ENCODE assay signal across 8 cellular contexts in genomic region chr7:73718438-73718881, GRCh38. TPM values are rescaled to one million over a fixed set of nuclear protein-coding genes. Genes with fewer than 3 reads are reported as not detected.
A peak's percentile ranks its signal among the peaks of the same experiment; 100 is the strongest.
DNase-seq lines count a peak whose midpoint lies in the region; ATAC-seq and TF ChIP-seq lines count a peak whose summit lies in the region.

No MANE protein-coding gene starts in this region.

- H3K4me3 Mint-ChIP-seq in activated naive CD4-positive, alpha-beta T cell treated with anti-CD3 and anti-CD28 coated beads, Interleukin-2, amount 50 U/mL, for 24 hours = peak overlapping the region; percentile 91
- H3K4me3 Mint-ChIP-seq in type B pancreatic cell = peak overlapping the region; percentile 80

- no peaks in the 10 kb centered on the region for H3K36me3 ChIP-seq in cardiac muscle cell
- no peaks in the 10 kb centered on the region for H3K36me3 ChIP-seq in right lobe of liver

- H3K9me3 ChIP-seq in cardiac muscle cell (ENCODE audit: low read depth) = no peaks in the 10 kb centered on the region
- no peaks in the 10 kb centered on the region for H3K9me3 ChIP-seq in right lobe of liver

- TF ChIP-seq CTCF in cardiac muscle cell (IDR thresholded peaks at IDR 0.05; ENCODE audit: low read depth, low read length) (no peak), right lobe of liver (IDR thresholded peaks at IDR 0.05) (no peak), type B pancreatic cell (conservative IDR thresholded peaks at IDR 0.05) (no peak)

- TF ChIP-seq POLR2A in right lobe of liver (IDR thresholded peaks at IDR 0.05) = no peak

- ATAC-seq in left cardiac atrium (no peak), right lobe of liver (no peak), GM18520 (IDR thresholded peaks at IDR 0.05; ENCODE audit: unreplicated experiment) (no peak)

- H3K27ac Mint-ChIP-seq in activated naive CD4-positive, alpha-beta T cell treated with anti-CD3 and anti-CD28 coated beads, Interleukin-2, amount 50 U/mL, for 24 hours = no peak overlapping the region
- no peak overlapping the region for H3K27ac Mint-ChIP-seq in type B pancreatic cell

- 37% methylated on average over 4 of the region's 9 CpGs for WGBS in right lobe of liver (ENCODE audit: insufficient coverage, low coverage, low lambda C conversion rate, missing lambda C conversion rate)

- H3K27me3 ChIP-seq in cardiac muscle cell (peaks cover 7% of the 10 kb centered on the region), right lobe of liver (no peaks in the 10 kb centered on the region)

- H3K27ac ChIP-seq in cardiac muscle cell = no peak overlapping the region
- H3K27ac ChIP-seq in right lobe of liver = no peak overlapping the region

- peaks cover 2% of the 10 kb centered on the region for H3K36me3 Mint-ChIP-seq in activated naive CD4-positive, alpha-beta T cell treated with anti-CD3 and anti-CD28 coated beads, Interleukin-2, amount 50 U/mL, for 24 hours
- H3K36me3 Mint-ChIP-seq in type B pancreatic cell = no peaks in the 10 kb centered on the region

- no peaks in the 10 kb centered on the region for H3K9me3 Mint-ChIP-seq in activated naive CD4-positive, alpha-beta T cell treated with anti-CD3 and anti-CD28 coated beads, Interleukin-2, amount 50 U/mL, for 24 hours
- no peaks in the 10 kb centered on the region for H3K9me3 Mint-ChIP-seq in type B pancreatic cell

- peak overlapping the region; percentile 99 for H3K4me3 ChIP-seq in cardiac muscle cell
- peak overlapping the region; percentile 71 to 90 (median 73) for H3K4me3 ChIP-seq in right lobe of liver

- H3K4me1 ChIP-seq in cardiac muscle cell (ENCODE audit: low read depth) (no peaks in the 10 kb centered on the region), right lobe of liver (peaks cover 0 to 10% (median 4%) of the 10 kb centered on the region in 4 donors)

- no peak for DNase-seq in cardiac muscle cell (ENCODE audit: low read depth in 1 of 2, low spot score in 1 of 2)
- no peak for DNase-seq in left cardiac atrium
- no peak for DNase-seq in right lobe of liver
- DNase-seq in type B pancreatic cell (ENCODE audit: extremely low spot score, unreplicated experiment) = no peak
- DNase-seq in NCI-H2196 treated with DMSO at 0.1 percent for 48 hours (lab: John Stamatoyannopoulos, UW; ENCODE audit: unreplicated experiment) = no peak
- DNase-seq in AG08395 (ENCODE audit: low spot score) = no peak

- peaks cover 2% of the 10 kb centered on the region for H3K27me3 Mint-ChIP-seq in activated naive CD4-positive, alpha-beta T cell treated with anti-CD3 and anti-CD28 coated beads, Interleukin-2, amount 50 U/mL, for 24 hours
- H3K27me3 Mint-ChIP-seq in type B pancreatic cell = peaks cover 5% of the 10 kb centered on the region

- peaks cover 31% of the 10 kb centered on the region for H3K4me1 Mint-ChIP-seq in activated naive CD4-positive, alpha-beta T cell treated with anti-CD3 and anti-CD28 coated beads, Interleukin-2, amount 50 U/mL, for 24 hours
- peaks cover 18% of the 10 kb centered on the region for H3K4me1 Mint-ChIP-seq in type B pancreatic cell (ENCODE audit: unreplicated experiment)

- intact Hi-C loops in left cardiac atrium (cut with DNase I) (no loop called here), right lobe of liver (cut with DNase I) (no loop called here)

RNA-seq across cellular contexts. Expression of gene STX1A, which starts 1.0 kb away (rescaled TPM):
- total RNA-seq in cardiac muscle cell = 14.4 and 20.6 TPM in 2 replicates
- polyA plus RNA-seq in cardiac muscle cell = 9.8 and 11.8 TPM in 2 replicates
- 1 to 10 TPM; 2.0 to 2.6 TPM for total RNA-seq in left cardiac atrium
- 1 to 10 TPM; 1.4 to 2.8 (median 1.9) TPM for total RNA-seq in right lobe of liver
- 27.3 and 35.1 TPM in 2 replicates for total RNA-seq in type B pancreatic cell (ENCODE audit: low replicate concordance)

RNA-seq across cellular contexts. Expression of gene ABHD11, which starts 20.1 kb away (rescaled TPM):
- total RNA-seq in cardiac muscle cell = 30.9 and 48.9 TPM in 2 replicates
- polyA plus RNA-seq in cardiac muscle cell = 42.2 and 59.6 TPM in 2 replicates
- total RNA-seq in left cardiac atrium = 10 to 100 TPM; 22.6 to 27.4 TPM
- 1 to 10 TPM; 5.6 to 8.4 (median 7.0) TPM for total RNA-seq in right lobe of liver
- total RNA-seq in type B pancreatic cell (ENCODE audit: low replicate concordance) = 43.9 and 104 TPM in 2 replicates

RNA-seq across cellular contexts. Expression of gene BUD23, which starts 35.1 kb away (rescaled TPM):
- total RNA-seq in cardiac muscle cell = 63.9 and 100.0 TPM in 2 replicates
- 141 and 170 TPM in 2 replicates for polyA plus RNA-seq in cardiac muscle cell
- total RNA-seq in left cardiac atrium = 10 to 100 TPM; 70.3 to 72.5 TPM
- total RNA-seq in right lobe of liver = 10 to 100 TPM; 24.1 to 35.0 (median 29.2) TPM
- total RNA-seq in type B pancreatic cell (ENCODE audit: low replicate concordance) = 65.8 and 68.4 TPM in 2 replicates

RNA-seq across cellular contexts. Expression of gene DNAJC30, which starts 35.2 kb away (rescaled TPM):
- 9.9 and 10.1 TPM in 2 replicates for total RNA-seq in cardiac muscle cell
- 23.4 and 24.3 TPM in 2 replicates for polyA plus RNA-seq in cardiac muscle cell
- total RNA-seq in left cardiac atrium = 10 to 100 TPM; 13.6 to 14.3 TPM
- 1 to 10 TPM; 5.4 to 8.8 (median 7.0) TPM for total RNA-seq in right lobe of liver
- total RNA-seq in type B pancreatic cell (ENCODE audit: low replicate concordance) = 14.7 and 15.0 TPM in 2 replicates

RNA-seq across cellular contexts. Expression of gene VPS37D, which starts 50.8 kb away (rescaled TPM):
- total RNA-seq in cardiac muscle cell = 31.0 and 32.0 TPM in 2 replicates
- polyA plus RNA-seq in cardiac muscle cell = 14.6 and 19.8 TPM in 2 replicates
- total RNA-seq in left cardiac atrium = 1 to 10 TPM; 1.4 to 2.5 TPM
- 1 to 10 TPM; 1.2 to 3.0 (median 2.2) TPM for total RNA-seq in right lobe of liver
- 3.8 and 12.9 TPM in 2 replicates for total RNA-seq in type B pancreatic cell (ENCODE audit: low replicate concordance)
